In genomic region chr12:98808243-98808895, GRCh38 we compare ENCODE assay signal across 20 cellular contexts.
"Had no signal": no experiment of that assay in that cellular context is flagged by ENCODE, and none has a peak within 500 bp of the region (broad histone marks: within the 10 kb centered on the region; RNA-seq: fewer than 3 reads in every experiment).

No MANE protein-coding gene starts in this region.

- ATAC-seq: body of pancreas, left ventricle myocardium superior had no signal

- H3K9me3 ChIP-seq: body of pancreas, colonic mucosa, sigmoid colon, tibial nerve had no signal

- H3K4me3 ChIP-seq: body of pancreas, colonic mucosa, sigmoid colon, tibial nerve had no signal

- H3K36me3 ChIP-seq: colonic mucosa, sigmoid colon, tibial nerve had no signal

- H3K27ac ChIP-seq: body of pancreas, colonic mucosa, sigmoid colon, tibial nerve, VCaP had no signal

- H3K4me1 ChIP-seq: body of pancreas, colonic mucosa, sigmoid colon, tibial nerve had no signal

- DNase-seq: activated CD4-positive, alpha-beta T cell treated with anti-CD3 and anti-CD28 coated beads for 4 hours; activated CD4-positive, alpha-beta T cell treated with anti-CD3 and anti-CD28 coated beads, Interleukin-2, amount 50 U/mL, for 48 hours; activated CD8-positive, alpha-beta memory T cell treated with anti-CD3 and anti-CD28 coated beads for 24 hours; activated effector memory CD4-positive, alpha-beta T cell treated with Interleukin-2 at 50 U/mL for 16 hours; activated naive CD4-positive, alpha-beta T cell treated with Interleukin-2 at 50 U/mL for 16 hours; aorta; body of pancreas; colonic mucosa; glutamatergic neuron; left cardiac atrium; left ventricle myocardium superior; naive B cell; posterior cingulate gyrus; retina; sigmoid colon; small intestine; stimulated activated CD4-positive, alpha-beta T cell treated with anti-CD3 and anti-CD28 coated beads, Interleukin-1b, Interleukin-23, amount 100 ng/mL, for 48 hours; stimulated activated naive B cell treated with anti-CD40 and anti-IgM and Interleukin-4, amounts not matched to agents 10 μg/mL and 1 μg/mL and 100 μg/mL, for 72 hours had no signal

- H3K27me3 ChIP-seq: body of pancreas, colonic mucosa, sigmoid colon, tibial nerve had no signal
